30 cellular contexts compared by ENCODE assay signal in the genomic region with DNA sequence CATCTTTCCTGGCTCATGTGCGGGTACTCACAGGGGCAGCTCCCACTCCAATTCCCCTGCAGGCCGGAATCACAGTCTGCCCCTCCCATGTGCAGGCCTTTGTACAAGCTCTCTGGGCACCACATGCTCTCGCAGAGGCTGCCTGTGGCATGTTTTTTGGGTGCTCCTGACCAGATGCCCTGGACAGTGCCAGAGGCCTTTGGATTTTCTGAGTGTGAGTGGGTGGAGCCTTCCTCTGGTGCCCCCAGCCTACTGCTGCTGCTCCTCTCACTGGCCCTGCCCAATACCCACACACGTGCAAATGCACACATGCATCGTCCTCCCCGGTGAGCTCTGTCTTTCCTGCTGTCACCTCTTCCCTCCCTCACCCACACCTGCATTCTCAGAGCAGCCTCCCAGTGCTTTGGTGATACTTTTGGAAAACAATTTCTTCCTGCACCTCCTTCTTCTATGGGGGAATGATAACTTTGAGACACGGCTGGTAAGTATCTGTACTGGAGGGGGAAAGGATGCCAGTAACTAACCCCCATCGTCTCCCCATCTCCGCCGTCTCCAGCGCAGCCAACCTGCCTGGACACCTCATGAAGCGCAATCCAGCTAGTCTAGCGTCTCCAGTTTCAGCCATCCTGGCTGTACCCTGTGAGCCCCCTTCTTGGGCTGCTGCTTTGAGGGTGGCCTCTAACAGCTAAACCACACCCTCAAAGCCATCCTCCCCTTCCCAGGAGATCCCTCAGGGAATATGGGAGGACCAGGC.
"Had no signal": no experiment of that assay in that cellular context is flagged by ENCODE, and none has a peak within 500 bp of the region (broad histone marks: within the 10 kb centered on the region; RNA-seq: fewer than 3 reads in every experiment).

No MANE protein-coding gene starts in this region.

- H3K4me2 ChIP-seq: PC-9 had no signal

- H3K27ac ChIP-seq: ascending aorta, body of pancreas, breast epithelium, PC-9, RWPE1 had no signal

- H2AFZ ChIP-seq: PC-9 had no signal

- H3K4me3 Mint-ChIP-seq: activated CD4-positive, alpha-beta T cell treated with anti-CD3 and anti-CD28 coated beads, Interleukin-2, amount 10 ng/mL, durations not matched to agents 24 days and 14 days; activated CD8-positive, alpha-beta T cell treated with anti-CD3 and anti-CD28 coated beads for 36 hours; activated naive CD4-positive, alpha-beta T cell treated with anti-CD3 and anti-CD28 coated beads, Interleukin-2, amount 50 U/mL, for 24 hours; activated naive CD8-positive, alpha-beta T cell treated with anti-CD3 and anti-CD28 coated beads, Interleukin-2, amount 10 ng/mL, durations not matched to agents 7 days and 5 days; activated T-cell treated with anti-CD3 and anti-CD28 coated beads, Interleukin-2, amount 50 U/mL, for 72 hours; activated T-helper 17 cell treated with anti-CD3 and anti-CD28 coated beads, Interleukin-2, amount 50 U/mL, for 72 hours had no signal

- H3K9me3 Mint-ChIP-seq: activated CD4-positive, alpha-beta T cell treated with anti-CD3 and anti-CD28 coated beads, Interleukin-2, amount 10 ng/mL, durations not matched to agents 24 days and 14 days; activated CD8-positive, alpha-beta T cell treated with anti-CD3 and anti-CD28 coated beads for 36 hours; activated naive CD4-positive, alpha-beta T cell treated with anti-CD3 and anti-CD28 coated beads, Interleukin-2, amount 50 U/mL, for 24 hours; activated naive CD8-positive, alpha-beta T cell treated with anti-CD3 and anti-CD28 coated beads, Interleukin-2, amount 10 ng/mL, durations not matched to agents 7 days and 5 days; activated T-cell treated with anti-CD3 and anti-CD28 coated beads, Interleukin-2, amount 50 U/mL, for 72 hours; activated T-helper 17 cell treated with anti-CD3 and anti-CD28 coated beads, Interleukin-2, amount 50 U/mL, for 72 hours had no signal

- ATAC-seq: activated CD8-positive, alpha-beta T cell treated with anti-CD3 and anti-CD28 coated beads for 36 hours; activated T-cell treated with anti-CD3 and anti-CD28 coated beads, Interleukin-2, amount 50 U/mL, for 72 hours; activated T-helper 17 cell treated with anti-CD3 and anti-CD28 coated beads, Interleukin-2, amount 50 U/mL, for 72 hours; body of pancreas; Right ventricle myocardium inferior had no signal

- H3K36me3 ChIP-seq: ascending aorta, breast epithelium had no signal

- H3K4me3 ChIP-seq: ascending aorta, body of pancreas, breast epithelium, K562, PC-9 had no signal

- H3K4me1 ChIP-seq: ascending aorta, body of pancreas, breast epithelium had no signal

- H3K9me3 ChIP-seq: ascending aorta, body of pancreas, breast epithelium had no signal

- DNase-seq: activated CD4-positive, alpha-beta T cell treated with anti-CD3 and anti-CD28 coated beads, Interleukin-2, amount 10 ng/mL, durations not matched to agents 24 days and 14 days; activated CD4-positive, alpha-beta T cell treated with anti-CD3 and anti-CD28 coated beads, Interleukin-2, amount 50 U/mL, for 4 hours; activated CD8-positive, alpha-beta T cell treated with anti-CD3 and anti-CD28 coated beads for 36 hours; activated gamma-delta T cell; activated naive CD4-positive, alpha-beta T cell treated with Interleukin-2 at 50 U/mL for 16 hours; activated naive CD8-positive, alpha-beta T cell treated with anti-CD3 and anti-CD28 coated beads, Interleukin-2, amount 10 ng/mL, durations not matched to agents 7 days and 5 days; activated T-cell treated with anti-CD3 and anti-CD28 coated beads, Interleukin-2, amount 50 U/mL, for 1 hour; activated T-cell treated with anti-CD3 and anti-CD28 coated beads, Interleukin-2, amount 50 U/mL, for 72 hours; amygdala; body of pancreas; NCI-H1092 treated with DMSO at 0.1 percent for 48 hours; NCI-H1417; NCI-H146; NCI-H187; NCI-H2029 treated with DMSO at 0.1 percent for 48 hours; NCI-H2107; NCI-H2171; NCI-H510A; NCI-H526; NCI-H748 treated with DMSO at 0.1 percent for 48 hours; NK-92 treated with Interleukin-12 subunit alpha and Interleukin-12 subunit beta, amount 100 ng/mL, for 24 hours; PC-9; SIG-M5 had no signal

- H3K4me1 Mint-ChIP-seq: activated naive CD4-positive, alpha-beta T cell treated with anti-CD3 and anti-CD28 coated beads, Interleukin-2, amount 50 U/mL, for 24 hours; activated T-helper 17 cell treated with anti-CD3 and anti-CD28 coated beads, Interleukin-2, amount 50 U/mL, for 72 hours had no signal

- H3K36me3 Mint-ChIP-seq: activated naive CD4-positive, alpha-beta T cell treated with anti-CD3 and anti-CD28 coated beads, Interleukin-2, amount 50 U/mL, for 24 hours; activated naive CD8-positive, alpha-beta T cell treated with anti-CD3 and anti-CD28 coated beads, Interleukin-2, amount 10 ng/mL, durations not matched to agents 7 days and 5 days had no signal

- H3K27ac Mint-ChIP-seq: activated CD4-positive, alpha-beta T cell treated with anti-CD3 and anti-CD28 coated beads, Interleukin-2, amount 10 ng/mL, durations not matched to agents 24 days and 14 days; activated CD8-positive, alpha-beta T cell treated with anti-CD3 and anti-CD28 coated beads for 36 hours; activated naive CD4-positive, alpha-beta T cell treated with anti-CD3 and anti-CD28 coated beads, Interleukin-2, amount 50 U/mL, for 24 hours; activated naive CD8-positive, alpha-beta T cell treated with anti-CD3 and anti-CD28 coated beads, Interleukin-2, amount 10 ng/mL, durations not matched to agents 7 days and 5 days; activated T-cell treated with anti-CD3 and anti-CD28 coated beads, Interleukin-2, amount 50 U/mL, for 72 hours; activated T-helper 17 cell treated with anti-CD3 and anti-CD28 coated beads, Interleukin-2, amount 50 U/mL, for 72 hours had no signal
